In genomic region chr17:42554250-42555121, GRCh38 we compare ENCODE assay signal across 8 cellular contexts. TPM values are rescaled to one million over a fixed set of nuclear protein-coding genes. Genes with fewer than 3 reads are reported as not detected.
A peak's percentile ranks its signal among the peaks of the same experiment; 100 is the strongest.
DNase-seq lines count a peak whose midpoint lies in the region; ATAC-seq lines count a peak whose summit lies in the region.

No MANE protein-coding gene starts in this region.

- H3K4me3 Mint-ChIP-seq in activated CD4-positive, alpha-beta T cell treated with anti-CD3 and anti-CD28 coated beads, Interleukin-2, amount 10 ng/mL, durations not matched to agents 24 days and 14 days, result peak overlapping the region; percentile 95

- in situ Hi-C loops in ACHN (cut with HindIII; ENCODE audit: low pct_ligation_motif_present, low pct_unique_long_range_greater_than_20kb, low sequenced_read_pairs), result no loop called here

- peaks cover 18% of the 10 kb centered on the region for H3K4me1 Mint-ChIP-seq in activated CD4-positive, alpha-beta T cell treated with anti-CD3 and anti-CD28 coated beads, Interleukin-2, amount 10 ng/mL, durations not matched to agents 24 days and 14 days

- peak overlapping the region; percentile 92 for H3K27ac Mint-ChIP-seq in activated CD4-positive, alpha-beta T cell treated with anti-CD3 and anti-CD28 coated beads, Interleukin-2, amount 10 ng/mL, durations not matched to agents 24 days and 14 days

- intact Hi-C loops in activated CD4-positive, alpha-beta T cell treated with anti-CD3 and anti-CD28 coated beads, Interleukin-2, amount 10 ng/mL, durations not matched to agents 24 days and 14 days (cut with micrococcal nuclease), result loop anchor here (2.0 kb wide), 1 partner anchor 18 kb away; the partner anchor contains the start of gene NAGLU

- no peaks in the 10 kb centered on the region for H3K9me3 Mint-ChIP-seq in activated CD4-positive, alpha-beta T cell treated with anti-CD3 and anti-CD28 coated beads, Interleukin-2, amount 10 ng/mL, durations not matched to agents 24 days and 14 days

- peak; percentile 87 for DNase-seq in ACHN
- peak; percentile 60 for DNase-seq in NCI-H510A (lab: John Stamatoyannopoulos, UW)
- peak; percentile 95 for DNase-seq in activated CD4-positive, alpha-beta T cell treated with anti-CD3 and anti-CD28 coated beads, Interleukin-2, amount 10 ng/mL, durations not matched to agents 24 days and 14 days
- peak; percentile 46 for DNase-seq in dedifferentiated amniotic fluid mesenchymal stem cell (ENCODE audit: extremely low spot score)
- DNase-seq in left lobe of liver (ENCODE audit: low spot score), result peak; percentile 87
- peak; percentile 62 to 65 for DNase-seq in stimulated activated CD4-positive, alpha-beta T cell treated with anti-CD3 and anti-CD28 coated beads, Interleukin-2, amount 100 ng/mL, for 48 hours

- ATAC-seq in GM18867 (IDR thresholded peaks at IDR 0.05; ENCODE audit: unreplicated experiment) (peak; percentile 72), HG03108 (IDR thresholded peaks at IDR 0.05; ENCODE audit: unreplicated experiment) (peak; percentile 77), left lobe of liver (peak; percentile 90)

- no peaks in the 10 kb centered on the region for H3K36me3 Mint-ChIP-seq in activated CD4-positive, alpha-beta T cell treated with anti-CD3 and anti-CD28 coated beads, Interleukin-2, amount 10 ng/mL, durations not matched to agents 24 days and 14 days (ENCODE audit: low read depth)

- H3K27me3 Mint-ChIP-seq in activated CD4-positive, alpha-beta T cell treated with anti-CD3 and anti-CD28 coated beads, Interleukin-2, amount 10 ng/mL, durations not matched to agents 24 days and 14 days, result no peaks in the 10 kb centered on the region

RNA-seq across cellular contexts. Expression of gene HSD17B1, which starts 1.8 kb away (rescaled TPM):
- total RNA-seq in activated CD4-positive, alpha-beta T cell treated with anti-CD3 and anti-CD28 coated beads, Interleukin-2, amount 10 ng/mL, durations not matched to agents 24 days and 14 days, result 0.42 and 0.83 TPM in 2 replicates
- total RNA-seq in left lobe of liver, result 1.3 TPM

RNA-seq across cellular contexts. Expression of gene COASY, which starts 7.5 kb away (rescaled TPM):
- 97.7 and 109 TPM in 2 replicates for total RNA-seq in activated CD4-positive, alpha-beta T cell treated with anti-CD3 and anti-CD28 coated beads, Interleukin-2, amount 10 ng/mL, durations not matched to agents 24 days and 14 days
- 78.8 TPM for total RNA-seq in left lobe of liver

RNA-seq across cellular contexts. Expression of gene MLX, which starts 12.4 kb away (rescaled TPM):
- 67.8 and 72.6 TPM in 2 replicates for total RNA-seq in activated CD4-positive, alpha-beta T cell treated with anti-CD3 and anti-CD28 coated beads, Interleukin-2, amount 10 ng/mL, durations not matched to agents 24 days and 14 days
- total RNA-seq in left lobe of liver, result 38.7 TPM

RNA-seq across cellular contexts. Expression of gene NAGLU, which starts 18.4 kb away (rescaled TPM):
- total RNA-seq in activated CD4-positive, alpha-beta T cell treated with anti-CD3 and anti-CD28 coated beads, Interleukin-2, amount 10 ng/mL, durations not matched to agents 24 days and 14 days, result 20.4 and 20.7 TPM in 2 replicates
- 44.4 TPM for total RNA-seq in left lobe of liver

RNA-seq across cellular contexts. Expression of gene PSMC3IP, which starts 23.0 kb away (rescaled TPM):
- total RNA-seq in activated CD4-positive, alpha-beta T cell treated with anti-CD3 and anti-CD28 coated beads, Interleukin-2, amount 10 ng/mL, durations not matched to agents 24 days and 14 days, result 29.1 and 31.1 TPM in 2 replicates
- 0.65 TPM for total RNA-seq in left lobe of liver

Comparison
In these comparisons a context has a peak if more than half of its experiments do, and no peak if none do; other contexts are left out.
1. Peak in every context shown above with its lines: DNase-seq and ATAC-seq.